In the genomic region with DNA sequence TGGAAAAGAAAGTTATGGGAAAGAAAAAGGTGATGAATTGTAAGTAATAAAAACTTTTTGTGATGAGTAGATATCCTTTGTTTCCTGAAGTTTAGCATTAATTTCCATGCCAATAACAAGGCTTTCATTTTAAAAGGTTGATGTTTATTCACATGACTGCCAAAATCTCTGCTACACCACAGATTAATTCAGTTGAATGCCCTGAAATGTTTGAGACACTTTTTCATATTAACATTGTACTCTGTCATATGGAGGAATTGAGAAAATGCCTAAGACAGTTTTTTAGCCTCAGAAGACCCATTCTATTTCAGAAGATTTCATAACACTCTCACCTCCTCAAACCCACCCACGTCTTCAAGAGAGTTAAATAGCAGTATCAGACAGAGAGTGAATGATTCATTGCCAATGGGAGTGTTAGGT, we compare ENCODE assay signal across 31 cellular contexts.
DNase-seq lines count a peak whose midpoint lies in the region; ATAC-seq and TF ChIP-seq lines count a peak whose summit lies in the region.
"Had no signal": no experiment of that assay in that cellular context is flagged by ENCODE, and none has a peak within 500 bp of the region (broad histone marks: within the 10 kb centered on the region; RNA-seq: fewer than 3 reads in every experiment).

No MANE protein-coding gene starts in this region.

- H3K4me3 ChIP-seq in CD8-positive, alpha-beta T cell (ENCODE audit: low read depth, low read length): no peak overlapping the region
- H3K4me3 ChIP-seq: dorsolateral prefrontal cortex, gastroesophageal sphincter, neural progenitor cell, Peyer's patch, prostate gland, sigmoid colon, upper lobe of right lung had no signal

- TF ChIP-seq CTCF in HFFc6 (IDR thresholded peaks at IDR 0.05): no peak
- no peak for TF ChIP-seq CTCF in WTC11 (IDR thresholded peaks at IDR 0.05)
- no peak for TF ChIP-seq CTCF in foreskin keratinocyte (conservative IDR thresholded peaks at IDR 0.05)
- TF ChIP-seq CTCF in osteocyte (IDR thresholded peaks at IDR 0.05): no peak
- no peak for TF ChIP-seq CTCF in CD8-positive, alpha-beta T cell (IDR thresholded peaks at IDR 0.05)

- H3K27me3 Mint-ChIP-seq in HFFc6 (ENCODE audit: insufficient read depth) (no peaks in the 10 kb centered on the region; the same call in 1 of the 2 replicates), WTC11 (ENCODE audit: low read depth) (no peaks in the 10 kb centered on the region), osteocyte (ENCODE audit: unreplicated experiment) (no peaks in the 10 kb centered on the region)
- H3K27me3 Mint-ChIP-seq in CD8-positive, alpha-beta T cell (ENCODE audit: low read depth): peaks cover 3% of the 10 kb centered on the region
- H3K27me3 Mint-ChIP-seq: memory B cell had no signal

- CTCF ChIA-PET in WTC11 (lab: Charles Lee): no interaction called here
- CTCF ChIA-PET in CD8-positive, alpha-beta T cell (lab: Charles Lee): no interaction called here

- H3K4me1 Mint-ChIP-seq in HFFc6 (ENCODE audit: low read depth) (peaks cover 75% of the 10 kb centered on the region), WTC11 (peaks cover 37% of the 10 kb centered on the region), osteocyte (ENCODE audit: unreplicated experiment) (peaks cover 42% of the 10 kb centered on the region)
- H3K4me1 Mint-ChIP-seq in CD8-positive, alpha-beta T cell (ENCODE audit: low read depth): peaks cover 3% of the 10 kb centered on the region
- H3K4me1 Mint-ChIP-seq: memory B cell had no signal

- H3K9me3 ChIP-seq in CD8-positive, alpha-beta T cell (ENCODE audit: low read length): no peaks in the 10 kb centered on the region
- H3K9me3 ChIP-seq: gastroesophageal sphincter, Peyer's patch, prostate gland, sigmoid colon, upper lobe of right lung had no signal

- H3K27ac Mint-ChIP-seq in HFFc6 (peak overlapping the region; percentile 86), WTC11 (0 out of 2 replicates have a peak overlapping the region, but pooled peaks have one; percentile 29), osteocyte (ENCODE audit: unreplicated experiment) (peak overlapping the region; percentile 74)
- H3K27ac Mint-ChIP-seq in CD8-positive, alpha-beta T cell: no peak overlapping the region
- H3K27ac Mint-ChIP-seq: activated CD8-positive, alpha-beta memory T cell treated with anti-CD3 and anti-CD28 coated beads, Interleukin-2, amount 10 ng/mL, durations not matched to agents 7 days and 5 days; activated T-cell treated with anti-CD3 and anti-CD28 coated beads, Interleukin-2, amount 50 U/mL, for 72 hours; memory B cell; neural progenitor cell had no signal

- H3K4me3 Mint-ChIP-seq in HFFc6: no peak overlapping the region
- H3K4me3 Mint-ChIP-seq in WTC11: no peak overlapping the region
- H3K4me3 Mint-ChIP-seq in osteocyte (ENCODE audit: unreplicated experiment): no peak overlapping the region
- no peak overlapping the region for H3K4me3 Mint-ChIP-seq in CD8-positive, alpha-beta T cell
- H3K4me3 Mint-ChIP-seq: activated CD8-positive, alpha-beta memory T cell treated with anti-CD3 and anti-CD28 coated beads, Interleukin-2, amount 10 ng/mL, durations not matched to agents 7 days and 5 days; activated T-cell treated with anti-CD3 and anti-CD28 coated beads, Interleukin-2, amount 50 U/mL, for 72 hours; memory B cell; neural progenitor cell had no signal

- intact Hi-C loops in CD8-positive, alpha-beta T cell (cut with DNase I, micrococcal nuclease): no loop called here

- no peaks in the 10 kb centered on the region for H3K27me3 ChIP-seq in foreskin keratinocyte
- no peaks in the 10 kb centered on the region for H3K27me3 ChIP-seq in CD8-positive, alpha-beta T cell (ENCODE audit: insufficient read depth, low read length)
- H3K27me3 ChIP-seq: dorsolateral prefrontal cortex, gastroesophageal sphincter, neural progenitor cell, Peyer's patch, sigmoid colon, upper lobe of right lung had no signal

- POLR2A ChIA-PET in WTC11 (lab: Charles Lee): interaction anchor here (0.7 kb wide), 1 partner anchor 528 kb away, joined by 3 read pairs; no protein-coding TSS in a partner anchor
- POLR2A ChIA-PET in CD8-positive, alpha-beta T cell (lab: Charles Lee): no interaction called here

- H3K27ac ChIP-seq in foreskin keratinocyte: peak overlapping the region; percentile 43
- no peak overlapping the region for H3K27ac ChIP-seq in CD8-positive, alpha-beta T cell (ENCODE audit: low read depth, low read length)
- H3K27ac ChIP-seq: dorsolateral prefrontal cortex, gastroesophageal sphincter, neural progenitor cell, Peyer's patch, prostate gland, sigmoid colon, upper lobe of right lung had no signal

- DNase-seq in HFFc6: no peak
- DNase-seq in WTC11 (ENCODE audit: low spot score): no peak
- DNase-seq in foreskin keratinocyte: no peak
- DNase-seq in osteocyte (ENCODE audit: extremely low spot score, unreplicated experiment): no peak
- DNase-seq in CD8-positive, alpha-beta T cell: no peak
- no peak for DNase-seq in NCI-H82 (lab: John Stamatoyannopoulos, UW)
- no peak for DNase-seq in NCI-H82 treated with DMSO at 0.1 percent for 48 hours (lab: John Stamatoyannopoulos, UW; ENCODE audit: unreplicated experiment)
- DNase-seq: activated CD4-positive, alpha-beta T cell treated with anti-CD3 and anti-CD28 coated beads, Interleukin-2, amount 50 U/mL, for 1 hour; activated CD8-positive, alpha-beta memory T cell treated with anti-CD3 and anti-CD28 coated beads, Interleukin-2, amount 10 ng/mL, durations not matched to agents 7 days and 5 days; activated T-cell treated with anti-CD3 and anti-CD28 coated beads, Interleukin-2, amount 50 U/mL, for 72 hours; DMS 273 treated with DMSO at 0.1 percent for 48 hours; dorsolateral prefrontal cortex; EL; hippocampal formation; Karpas-422; NCI-H1417; NCI-H2029; NCI-H526 treated with DMSO at 0.1 percent for 48 hours; Peyer's patch; SHP77 treated with DMSO at 0.1 percent for 48 hours; sigmoid colon; stimulated activated CD4-positive, alpha-beta T cell treated with anti-CD3 and anti-CD28 coated beads, Interleukin-15, amount 100 ng/mL, for 24 hours; stimulated activated CD4-positive, alpha-beta T cell treated with anti-CD3 and anti-CD28 coated beads, Interleukin-4, amount 100 ng/mL, for 4 hours; substantia nigra; upper lobe of right lung had no signal

- H3K4me1 ChIP-seq in foreskin keratinocyte: peaks cover 32% of the 10 kb centered on the region
- H3K4me1 ChIP-seq in CD8-positive, alpha-beta T cell (ENCODE audit: insufficient read depth, low read length): no peaks in the 10 kb centered on the region
- H3K4me1 ChIP-seq: gastroesophageal sphincter, neural progenitor cell, Peyer's patch, prostate gland, sigmoid colon, upper lobe of right lung had no signal

- H3K9me3 Mint-ChIP-seq in HFFc6: no peaks in the 10 kb centered on the region
- H3K9me3 Mint-ChIP-seq in WTC11: no peaks in the 10 kb centered on the region
- no peaks in the 10 kb centered on the region for H3K9me3 Mint-ChIP-seq in osteocyte (ENCODE audit: unreplicated experiment)
- H3K9me3 Mint-ChIP-seq in CD8-positive, alpha-beta T cell: peaks cover 2% of the 10 kb centered on the region
- H3K9me3 Mint-ChIP-seq: activated T-cell treated with anti-CD3 and anti-CD28 coated beads, Interleukin-2, amount 50 U/mL, for 72 hours; memory B cell; neural progenitor cell had no signal

- ATAC-seq in WTC11: no peak
- ATAC-seq in foreskin keratinocyte: no peak
- ATAC-seq in CD8-positive, alpha-beta T cell: no peak
- ATAC-seq in GM19467 (IDR thresholded peaks at IDR 0.05; ENCODE audit: unreplicated experiment): no peak
- ATAC-seq: activated CD8-positive, alpha-beta memory T cell treated with anti-CD3 and anti-CD28 coated beads, Interleukin-2, amount 10 ng/mL, durations not matched to agents 7 days and 5 days; activated T-cell treated with anti-CD3 and anti-CD28 coated beads, Interleukin-2, amount 50 U/mL, for 72 hours; gastroesophageal sphincter; left lobe of liver; upper lobe of right lung had no signal

- H3K36me3 Mint-ChIP-seq in HFFc6 (ENCODE audit: low read depth): peaks cover 32% of the 10 kb centered on the region
- no peaks in the 10 kb centered on the region for H3K36me3 Mint-ChIP-seq in WTC11
- H3K36me3 Mint-ChIP-seq in osteocyte (ENCODE audit: unreplicated experiment): no peaks in the 10 kb centered on the region
- no peaks in the 10 kb centered on the region for H3K36me3 Mint-ChIP-seq in CD8-positive, alpha-beta T cell
- H3K36me3 Mint-ChIP-seq: activated CD8-positive, alpha-beta memory T cell treated with anti-CD3 and anti-CD28 coated beads, Interleukin-2, amount 10 ng/mL, durations not matched to agents 7 days and 5 days; memory B cell had no signal

- no peaks in the 10 kb centered on the region for H3K36me3 ChIP-seq in CD8-positive, alpha-beta T cell (ENCODE audit: insufficient read depth, low read length)
- H3K36me3 ChIP-seq: gastroesophageal sphincter, neural progenitor cell, Peyer's patch, prostate gland, sigmoid colon, upper lobe of right lung had no signal

TF ChIP-seq in WTC11, 78 proteins besides CTCF, POLR2A, EP300 and RAD21 (continues in another document):
- TF ChIP-seq TP53 (CRISPR knock-in tag; IDR thresholded peaks at IDR 0.05) (no peak), ZNF416 (CRISPR knock-in tag; IDR thresholded peaks at IDR 0.05) (no peak), ELF4 (CRISPR knock-in tag; IDR thresholded peaks at IDR 0.05; ENCODE audit: low read depth) (no peak), NR1H2 (CRISPR knock-in tag; IDR thresholded peaks at IDR 0.05) (no peak), CREB1 (CRISPR knock-in tag; IDR thresholded peaks at IDR 0.05) (no peak), ATF3 (CRISPR knock-in tag; conservative IDR thresholded peaks at IDR 0.05) (no peak), ATF1 (CRISPR knock-in tag; IDR thresholded peaks at IDR 0.05) (no peak)
- TF ChIP-seq, protein P1, sequence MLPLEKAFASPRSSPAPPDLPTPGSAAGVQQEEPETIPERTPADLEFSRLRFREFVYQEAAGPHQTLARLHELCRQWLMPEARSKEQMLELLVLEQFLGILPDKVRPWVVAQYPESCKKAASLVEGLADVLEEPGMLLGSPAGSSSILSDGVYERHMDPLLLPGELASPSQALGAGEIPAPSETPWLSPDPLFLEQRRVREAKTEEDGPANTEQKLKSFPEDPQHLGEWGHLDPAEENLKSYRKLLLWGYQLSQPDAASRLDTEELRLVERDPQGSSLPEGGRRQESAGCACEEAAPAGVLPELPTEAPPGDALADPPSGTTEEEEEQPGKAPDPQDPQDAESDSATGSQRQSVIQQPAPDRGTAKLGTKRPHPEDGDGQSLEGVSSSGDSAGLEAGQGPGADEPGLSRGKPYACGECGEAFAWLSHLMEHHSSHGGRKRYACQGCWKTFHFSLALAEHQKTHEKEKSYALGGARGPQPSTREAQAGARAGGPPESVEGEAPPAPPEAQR (CRISPR knock-in tag; IDR thresholded peaks at IDR 0.05): no peak
